ENCODE assay signal across 2 cellular contexts in genomic region chr18:32847719-32848118, GRCh38.
TF ChIP-seq lines count a peak whose summit lies in the region.

No MANE protein-coding gene starts in this region.

TF ChIP-seq in GM23338, 12 proteins besides CTCF, POLR2A, EP300 and RAD21:
- TF ChIP-seq EZH2 (IDR thresholded peaks at IDR 0.05; ENCODE audit: low read depth, unreplicated experiment), result no peak
- no peak for TF ChIP-seq EZH2phosphoT487 (IDR thresholded peaks at IDR 0.05; ENCODE audit: unreplicated experiment)
- TF ChIP-seq ZNF114 (CRISPR knock-in tag; IDR thresholded peaks at IDR 0.05), result no peak
- TF ChIP-seq ZNF462 (CRISPR knock-in tag; IDR thresholded peaks at IDR 0.05), result peak; percentile 80; the same call in 1 of the 2 replicates

TF ChIP-seq in H1, 55 proteins besides CTCF, POLR2A, EP300 and RAD21:
- no peak for TF ChIP-seq GABPA (IDR thresholded peaks at IDR 0.05; ENCODE audit: borderline replicate concordance, insufficient read depth, low read length)
- no peak for TF ChIP-seq SIN3A (conservative IDR thresholded peaks at IDR 0.05 in 1 of 2, IDR thresholded peaks at IDR 0.05 in 1 of 2; ENCODE audit: low read depth in 1 of 2, low read length in 2 of 2)
- no peak for TF ChIP-seq GTF2F1 (IDR thresholded peaks at IDR 0.05; ENCODE audit: borderline replicate concordance, low read depth, low read length)
- TF ChIP-seq TBP (IDR thresholded peaks at IDR 0.05; ENCODE audit: low read depth, low read length), result 0 out of 2 replicates have a peak, but pooled peaks have one; percentile 29
- TF ChIP-seq TAF1 (IDR thresholded peaks at IDR 0.05; ENCODE audit: low read depth, low read length), result 0 out of 2 replicates have a peak, but pooled peaks have one; percentile 12
- TF ChIP-seq SP1 (IDR thresholded peaks at IDR 0.05; ENCODE audit: low read depth, low read length), result peak; percentile 67; the same call in 1 of the 2 replicates
- TF ChIP-seq YY1 (IDR thresholded peaks at IDR 0.05; ENCODE audit: low read depth, low read length), result peak; percentile 48; the same call in 1 of the 2 replicates
- TF ChIP-seq NANOG (IDR thresholded peaks at IDR 0.05; ENCODE audit: insufficient read depth, low read depth, low read length, poor library complexity, severe bottlenecking), result no peak
- TF ChIP-seq, protein P1, sequence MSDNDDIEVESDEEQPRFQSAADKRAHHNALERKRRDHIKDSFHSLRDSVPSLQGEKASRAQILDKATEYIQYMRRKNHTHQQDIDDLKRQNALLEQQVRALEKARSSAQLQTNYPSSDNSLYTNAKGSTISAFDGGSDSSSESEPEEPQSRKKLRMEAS (IDR thresholded peaks at IDR 0.05), result peak; percentile 49
- TF ChIP-seq CEBPB (IDR thresholded peaks at IDR 0.05; ENCODE audit: low read depth, low read length), result 0 out of 2 replicates have a peak, but pooled peaks have one; percentile 38
- 0 out of 2 replicates have a peak, but pooled peaks have one; percentile 38 for TF ChIP-seq TEAD4 (IDR thresholded peaks at IDR 0.05; ENCODE audit: low read depth, low read length)
